8 cellular contexts compared by ENCODE assay signal in the genomic region with DNA sequence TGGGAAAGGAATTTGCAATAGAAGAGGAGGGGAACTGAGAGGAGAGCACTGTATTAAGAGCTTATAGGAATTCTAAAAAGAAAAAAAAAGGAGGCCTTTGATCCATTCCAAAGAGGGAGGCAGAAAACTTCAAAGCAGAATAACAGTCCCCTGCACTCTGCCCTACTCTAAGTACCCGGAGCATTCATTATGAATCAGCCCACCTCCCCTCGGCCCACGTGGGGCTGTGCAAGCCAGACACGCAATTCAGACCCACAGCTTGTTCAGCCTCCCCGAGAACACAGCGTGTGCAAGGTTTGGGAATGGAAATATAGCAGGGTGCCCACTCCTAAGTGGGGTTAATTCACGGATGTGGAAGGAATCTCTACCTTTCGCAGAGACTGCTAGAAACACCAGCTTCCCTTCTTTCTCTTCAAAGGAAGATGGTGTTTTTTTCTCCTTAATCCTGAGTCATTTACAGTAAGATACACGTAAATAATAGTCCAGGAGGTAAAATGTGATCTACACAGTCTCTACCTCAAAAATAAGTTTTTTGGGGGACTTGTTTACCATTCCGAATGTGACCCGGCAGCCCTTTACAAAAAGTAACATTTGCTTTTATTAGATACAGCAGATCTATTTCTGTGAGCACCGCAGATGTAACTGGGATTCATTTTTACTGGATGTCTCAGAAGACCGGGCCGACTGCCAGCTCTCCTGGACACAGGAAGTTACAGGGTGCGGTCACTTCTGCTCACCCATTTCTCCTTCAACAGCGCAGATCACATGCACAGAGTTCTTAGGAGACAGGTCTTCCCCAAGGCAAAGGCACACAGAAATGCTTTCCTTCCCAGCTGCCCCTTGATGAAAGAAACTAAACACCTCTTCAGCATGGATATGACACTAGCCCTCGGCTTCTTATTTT.
DNase-seq lines count a peak whose midpoint lies in the region; ATAC-seq and TF ChIP-seq lines count a peak whose summit lies in the region.

No MANE protein-coding gene starts in this region.

- DNase-seq in Caki2 (ENCODE audit: low read depth), result peak; percentile 69
- peak; percentile 99 for DNase-seq in RPMI7951 (ENCODE audit: low read depth)
- peak; percentile 92 for DNase-seq in fibroblast of pulmonary artery (ENCODE audit: low read depth)
- DNase-seq in osteocyte (ENCODE audit: extremely low spot score, unreplicated experiment), result peak; percentile 90
- DNase-seq in retina, result no peak
- no peak for DNase-seq in NCI-H1930 (lab: John Stamatoyannopoulos, UW)

- ATAC-seq in GM19452 (IDR thresholded peaks at IDR 0.05; ENCODE audit: unreplicated experiment) (no peak), GM21825 (IDR thresholded peaks at IDR 0.05; ENCODE audit: unreplicated experiment) (no peak)

- H3K4me3 Mint-ChIP-seq in osteocyte (ENCODE audit: unreplicated experiment), result peak overlapping the region; percentile 33

- peaks cover 60% of the 10 kb centered on the region for H3K4me1 Mint-ChIP-seq in osteocyte (ENCODE audit: unreplicated experiment)

- peaks cover 4% of the 10 kb centered on the region for H3K36me3 Mint-ChIP-seq in osteocyte (ENCODE audit: unreplicated experiment)

- H3K27ac Mint-ChIP-seq in osteocyte (ENCODE audit: unreplicated experiment), result peak overlapping the region; percentile 95

- H3K9me3 Mint-ChIP-seq in osteocyte (ENCODE audit: unreplicated experiment), result peaks cover 20% of the 10 kb centered on the region

- no peak overlapping the region for H3K4me3 ChIP-seq in fibroblast of pulmonary artery (replicated peaks; ENCODE audit: low read depth, low read length)

- TF ChIP-seq CTCF in fibroblast of pulmonary artery (IDR thresholded peaks at IDR 0.05; ENCODE audit: low read length, missing control alignments) (no peak), osteocyte (IDR thresholded peaks at IDR 0.05) (no peak)

- in situ Hi-C loops in Caki2 (cut with HindIII; ENCODE audit: low pct_unique_long_range_greater_than_20kb, low sequenced_read_pairs), result no loop called here

- no peaks in the 10 kb centered on the region for H3K27me3 Mint-ChIP-seq in osteocyte (ENCODE audit: unreplicated experiment)

Comparison
In these comparisons a context has a peak if more than half of its experiments do, and no peak if none do; other contexts are left out.
1. DNase-seq: peak in Caki2 (single experiment), RPMI7951 (single experiment), fibroblast of pulmonary artery (single experiment) and osteocyte (single experiment); none in retina (single experiment) and NCI-H1930 (0 of 2).